In the genomic region with DNA sequence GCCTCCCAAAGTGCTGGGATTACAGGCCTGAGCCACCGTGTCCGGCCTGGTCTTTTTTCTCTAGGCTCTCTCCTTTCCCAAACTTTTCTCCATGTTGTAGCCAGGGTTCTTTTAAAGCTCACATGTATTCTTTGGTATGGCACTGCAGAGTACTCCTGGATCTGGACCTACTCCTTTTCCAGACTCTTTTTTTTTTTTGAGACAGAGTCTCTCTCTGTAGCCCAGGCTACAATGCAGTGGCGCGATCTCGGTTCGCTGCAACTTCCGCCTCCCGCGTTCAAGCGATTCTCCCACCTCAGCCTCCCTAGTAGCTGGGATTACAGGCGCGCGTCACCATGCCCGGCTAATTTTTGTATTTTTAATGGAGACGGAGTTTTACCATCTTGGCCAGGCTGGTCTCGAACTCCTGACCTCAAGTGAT, we compare ENCODE assay signal across 1 cellular context.
TF ChIP-seq lines count a peak whose summit lies in the region.

No MANE protein-coding gene starts in this region.

TF ChIP-seq in IMR-90, 13 proteins besides CTCF, POLR2A, EP300 and RAD21 (continued from another document):
- TF ChIP-seq CEBPB (IDR thresholded peaks at IDR 0.05; ENCODE audit: low read depth, low read length) (no peak), SMC3 (IDR thresholded peaks at IDR 0.05; ENCODE audit: low read depth, low read length) (no peak), MXI1 (IDR thresholded peaks at IDR 0.05; ENCODE audit: borderline replicate concordance, low read depth, low read length) (no peak), MAFK (IDR thresholded peaks at IDR 0.05; ENCODE audit: low read depth, low read length) (no peak), RFX5 (IDR thresholded peaks at IDR 0.05; ENCODE audit: low read depth, low read length) (no peak), NFE2L2 (IDR thresholded peaks at IDR 0.05; ENCODE audit: low read depth, low read length) (no peak), CHD1 (IDR thresholded peaks at IDR 0.05; ENCODE audit: low read depth, low read length) (no peak), MAZ (IDR thresholded peaks at IDR 0.05; ENCODE audit: borderline replicate concordance, low read depth, low read length) (no peak)
- TF ChIP-seq, protein P1, sequence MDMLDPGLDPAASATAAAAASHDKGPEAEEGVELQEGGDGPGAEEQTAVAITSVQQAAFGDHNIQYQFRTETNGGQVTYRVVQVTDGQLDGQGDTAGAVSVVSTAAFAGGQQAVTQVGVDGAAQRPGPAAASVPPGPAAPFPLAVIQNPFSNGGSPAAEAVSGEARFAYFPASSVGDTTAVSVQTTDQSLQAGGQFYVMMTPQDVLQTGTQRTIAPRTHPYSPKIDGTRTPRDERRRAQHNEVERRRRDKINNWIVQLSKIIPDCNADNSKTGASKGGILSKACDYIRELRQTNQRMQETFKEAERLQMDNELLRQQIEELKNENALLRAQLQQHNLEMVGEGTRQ (IDR thresholded peaks at IDR 0.05; ENCODE audit: low read depth, low read length), result no peak
- TF ChIP-seq, protein P2, sequence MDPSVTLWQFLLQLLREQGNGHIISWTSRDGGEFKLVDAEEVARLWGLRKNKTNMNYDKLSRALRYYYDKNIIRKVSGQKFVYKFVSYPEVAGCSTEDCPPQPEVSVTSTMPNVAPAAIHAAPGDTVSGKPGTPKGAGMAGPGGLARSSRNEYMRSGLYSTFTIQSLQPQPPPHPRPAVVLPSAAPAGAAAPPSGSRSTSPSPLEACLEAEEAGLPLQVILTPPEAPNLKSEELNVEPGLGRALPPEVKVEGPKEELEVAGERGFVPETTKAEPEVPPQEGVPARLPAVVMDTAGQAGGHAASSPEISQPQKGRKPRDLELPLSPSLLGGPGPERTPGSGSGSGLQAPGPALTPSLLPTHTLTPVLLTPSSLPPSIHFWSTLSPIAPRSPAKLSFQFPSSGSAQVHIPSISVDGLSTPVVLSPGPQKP (IDR thresholded peaks at IDR 0.05; ENCODE audit: borderline replicate concordance, low read depth, low read length), result no peak
